ENCODE assay signal across 1 cellular context in genomic region chr2:11495844-11496271, GRCh38.
TF ChIP-seq lines count a peak whose summit lies in the region.

No MANE protein-coding gene starts in this region.

TF ChIP-seq in IMR-90, 13 proteins besides CTCF, POLR2A, EP300 and RAD21:
- TF ChIP-seq RFX5 (IDR thresholded peaks at IDR 0.05; ENCODE audit: low read depth, low read length): no peak
- TF ChIP-seq CHD1 (IDR thresholded peaks at IDR 0.05; ENCODE audit: low read depth, low read length): no peak
- no peak for TF ChIP-seq MAZ (IDR thresholded peaks at IDR 0.05; ENCODE audit: borderline replicate concordance, low read depth, low read length)
- TF ChIP-seq MAFK (IDR thresholded peaks at IDR 0.05; ENCODE audit: low read depth, low read length): no peak
- TF ChIP-seq SMC3 (IDR thresholded peaks at IDR 0.05; ENCODE audit: low read depth, low read length): no peak
- TF ChIP-seq FOS (IDR thresholded peaks at IDR 0.05; ENCODE audit: low read depth, low read length): no peak
- no peak for TF ChIP-seq CEBPB (IDR thresholded peaks at IDR 0.05; ENCODE audit: low read depth, low read length)
- TF ChIP-seq USF2 (IDR thresholded peaks at IDR 0.05; ENCODE audit: low read depth, low read length): no peak
- TF ChIP-seq NFE2L2 (IDR thresholded peaks at IDR 0.05; ENCODE audit: low read depth, low read length): no peak
- no peak for TF ChIP-seq RCOR1 (IDR thresholded peaks at IDR 0.05; ENCODE audit: insufficient replicate concordance, low read length)
- TF ChIP-seq BHLHE40 (IDR thresholded peaks at IDR 0.05; ENCODE audit: low read depth, low read length): no peak
- TF ChIP-seq ELK1 (IDR thresholded peaks at IDR 0.05; ENCODE audit: borderline replicate concordance, low read depth, low read length): no peak
- no peak for TF ChIP-seq MXI1 (IDR thresholded peaks at IDR 0.05; ENCODE audit: borderline replicate concordance, low read depth, low read length)
